Comparison of ENCODE assay signal across 1 cellular context in the genomic region with DNA sequence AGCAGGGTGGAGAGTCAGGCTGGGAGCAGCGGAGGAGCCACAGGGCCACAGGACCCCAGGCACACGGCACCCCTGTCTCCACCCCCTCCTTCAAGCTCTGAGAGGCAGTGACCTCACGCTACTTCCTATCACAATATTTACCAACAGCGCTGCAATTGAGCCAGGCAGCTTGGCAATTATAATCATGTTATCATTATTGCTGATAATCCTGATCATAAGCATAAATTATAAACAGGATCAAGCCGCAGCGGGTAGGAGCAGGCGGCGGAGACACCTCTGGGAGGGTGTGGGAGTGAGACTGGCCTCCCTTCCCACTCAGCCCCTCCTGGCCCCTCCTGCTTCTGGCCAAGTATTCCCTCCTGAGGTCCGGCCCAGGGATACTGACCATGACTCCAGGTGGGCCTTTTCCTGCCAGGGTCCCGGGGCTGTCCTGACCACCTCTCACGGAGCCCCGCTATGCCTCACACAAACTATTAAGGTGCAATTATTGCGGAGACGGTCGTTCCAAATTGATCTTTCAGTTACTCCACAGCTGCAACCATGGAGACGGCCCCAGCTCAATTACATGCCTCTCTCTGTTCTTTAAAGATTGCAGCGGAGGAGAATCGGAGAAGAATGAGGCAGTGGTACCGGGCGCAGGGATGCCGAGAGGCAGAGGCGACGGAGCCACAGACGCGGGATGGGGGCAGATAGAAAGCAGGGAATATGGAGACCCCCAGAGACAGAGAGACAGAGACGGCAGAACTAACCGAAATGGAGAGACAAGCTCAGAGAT.
TF ChIP-seq lines count a peak whose summit lies in the region.

No MANE protein-coding gene starts in this region.

TF ChIP-seq in GM23338, 12 proteins besides CTCF, POLR2A, EP300 and RAD21 (continued from another document):
- TF ChIP-seq, protein P1, sequence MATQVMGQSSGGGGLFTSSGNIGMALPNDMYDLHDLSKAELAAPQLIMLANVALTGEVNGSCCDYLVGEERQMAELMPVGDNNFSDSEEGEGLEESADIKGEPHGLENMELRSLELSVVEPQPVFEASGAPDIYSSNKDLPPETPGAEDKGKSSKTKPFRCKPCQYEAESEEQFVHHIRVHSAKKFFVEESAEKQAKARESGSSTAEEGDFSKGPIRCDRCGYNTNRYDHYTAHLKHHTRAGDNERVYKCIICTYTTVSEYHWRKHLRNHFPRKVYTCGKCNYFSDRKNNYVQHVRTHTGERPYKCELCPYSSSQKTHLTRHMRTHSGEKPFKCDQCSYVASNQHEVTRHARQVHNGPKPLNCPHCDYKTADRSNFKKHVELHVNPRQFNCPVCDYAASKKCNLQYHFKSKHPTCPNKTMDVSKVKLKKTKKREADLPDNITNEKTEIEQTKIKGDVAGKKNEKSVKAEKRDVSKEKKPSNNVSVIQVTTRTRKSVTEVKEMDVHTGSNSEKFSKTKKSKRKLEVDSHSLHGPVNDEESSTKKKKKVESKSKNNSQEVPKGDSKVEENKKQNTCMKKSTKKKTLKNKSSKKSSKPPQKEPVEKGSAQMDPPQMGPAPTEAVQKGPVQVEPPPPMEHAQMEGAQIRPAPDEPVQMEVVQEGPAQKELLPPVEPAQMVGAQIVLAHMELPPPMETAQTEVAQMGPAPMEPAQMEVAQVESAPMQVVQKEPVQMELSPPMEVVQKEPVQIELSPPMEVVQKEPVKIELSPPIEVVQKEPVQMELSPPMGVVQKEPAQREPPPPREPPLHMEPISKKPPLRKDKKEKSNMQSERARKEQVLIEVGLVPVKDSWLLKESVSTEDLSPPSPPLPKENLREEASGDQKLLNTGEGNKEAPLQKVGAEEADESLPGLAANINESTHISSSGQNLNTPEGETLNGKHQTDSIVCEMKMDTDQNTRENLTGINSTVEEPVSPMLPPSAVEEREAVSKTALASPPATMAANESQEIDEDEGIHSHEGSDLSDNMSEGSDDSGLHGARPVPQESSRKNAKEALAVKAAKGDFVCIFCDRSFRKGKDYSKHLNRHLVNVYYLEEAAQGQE (IDR thresholded peaks at IDR 0.05; ENCODE audit: unreplicated experiment) = no peak
TF ChIP-seq in GM23338: peak in this region for 0.
